In the genomic region with DNA sequence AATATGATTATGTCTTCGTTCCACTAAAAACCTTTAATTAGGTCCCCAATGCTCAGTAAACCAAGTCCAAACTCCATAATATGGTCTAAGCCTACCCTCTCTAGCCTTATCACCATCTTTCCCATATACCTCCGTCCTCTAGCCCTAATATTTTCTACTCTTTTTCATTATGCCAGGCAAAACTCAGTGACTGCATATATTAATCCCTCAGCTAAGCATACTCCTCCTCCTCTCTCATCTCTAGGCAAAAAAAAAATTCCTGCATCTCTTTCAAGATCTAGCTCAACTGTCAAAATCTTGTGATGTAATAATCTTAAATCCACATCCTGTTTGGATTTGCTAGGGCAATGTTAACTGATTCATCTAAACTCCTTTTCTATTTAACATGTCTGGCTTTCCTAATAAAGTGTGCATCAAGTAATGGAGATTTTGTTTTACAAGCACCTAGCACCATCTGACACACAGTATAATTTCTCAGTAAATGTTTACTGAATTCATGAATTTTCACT, we compare ENCODE assay signal across 13 cellular contexts. TPM values are rescaled to one million over a fixed set of nuclear protein-coding genes. Genes with fewer than 3 reads are reported as not detected.
DNase-seq lines count a peak whose midpoint lies in the region; ATAC-seq, FAIRE-seq and TF ChIP-seq lines count a peak whose summit lies in the region.
"Had no signal": no experiment of that assay in that cellular context is flagged by ENCODE, and none has a peak within 500 bp of the region (broad histone marks: within the 10 kb centered on the region; RNA-seq: fewer than 3 reads in every experiment).

No MANE protein-coding gene starts in this region.

- peak overlapping the region; percentile 53 for H3K27ac ChIP-seq in CD4-positive, alpha-beta memory T cell (ENCODE audit: low read depth, low read length)
- H3K27ac ChIP-seq: neutrophil had no signal

- peak overlapping the region; percentile 66 to 83 (median 74) for H3K4me3 Mint-ChIP-seq in CD4-positive, alpha-beta memory T cell
- H3K4me3 Mint-ChIP-seq in activated B cell treated with CpG ODN at 0.5 μM for 24 hours: no peak overlapping the region

- POLR2A ChIA-PET in CD4-positive, alpha-beta memory T cell (lab: Charles Lee; ENCODE audit: partially characterized antibody): interaction anchor here (1.0 to 3.2 kb wide), 18 partner anchors 10 to 302 kb away, joined by 3 to 74 read pairs (median 8); partner anchors contain the start of genes CC2D1B, COA7, ORC1 and PRPF38A
- POLR2A ChIA-PET in activated B cell treated with CpG ODN at 0.5 μM for 24 hours (lab: Charles Lee): interaction anchor here (1.0 to 2.1 kb wide), 2 partner anchors 20 to 261 kb away, joined by 3 to 10 read pairs; partner anchors contain the start of genes ORC1 and PRPF38A

- no peaks in the 10 kb centered on the region for H3K27me3 ChIP-seq in CD4-positive, alpha-beta memory T cell (ENCODE audit: insufficient read depth, low read length)
- H3K27me3 ChIP-seq: neutrophil, transverse colon had no signal

- no peak for TF ChIP-seq POLR2A in H54 (IDR thresholded peaks at IDR 0.05; ENCODE audit: low read depth, low read length)

- intact Hi-C loops in CD4-positive, alpha-beta memory T cell (cut with micrococcal nuclease): loop anchor here (1.0 to 5.0 kb wide), 6 partner anchors 21 to 262 kb away; partner anchors contain the start of genes CC2D1B, GPX7, ORC1 and PRPF38A
- intact Hi-C loops in activated B cell treated with CpG ODN at 0.5 μM for 24 hours (cut with micrococcal nuclease): loop anchor here (5.0 kb wide), 2 partner anchors 242 to 262 kb away; no protein-coding TSS in a partner anchor

- ATAC-seq in activated B cell treated with CpG ODN at 0.5 μM for 24 hours (ENCODE audit: low read depth) (no peak), GM18519 (IDR thresholded peaks at IDR 0.05; ENCODE audit: low FRiP score, unreplicated experiment) (no peak), GM19463 (IDR thresholded peaks at IDR 0.05; ENCODE audit: unreplicated experiment) (no peak)

- no peaks in the 10 kb centered on the region for H3K27me3 Mint-ChIP-seq in CD4-positive, alpha-beta memory T cell
- H3K27me3 Mint-ChIP-seq in activated B cell treated with CpG ODN at 0.5 μM for 24 hours: no peaks in the 10 kb centered on the region

- CTCF ChIA-PET in CD4-positive, alpha-beta memory T cell (lab: Charles Lee; ENCODE audit: partially characterized antibody): interaction anchor here (0.8 to 2.4 kb wide), 9 partner anchors 10 to 279 kb away, joined by 3 to 11 read pairs (median 4); partner anchors contain the start of genes ORC1, PRPF38A and SHISAL2A
- CTCF ChIA-PET in activated B cell treated with CpG ODN at 0.5 μM for 24 hours (lab: Charles Lee): no interaction called here

- H3K4me1 ChIP-seq in CD4-positive, alpha-beta memory T cell (ENCODE audit: insufficient read depth, low read length): peaks cover 51% of the 10 kb centered on the region

- peaks cover 34 to 43% (median 40%) of the 10 kb centered on the region in 4 donors for H3K4me1 Mint-ChIP-seq in CD4-positive, alpha-beta memory T cell
- peaks cover 14% of the 10 kb centered on the region for H3K4me1 Mint-ChIP-seq in activated B cell treated with CpG ODN at 0.5 μM for 24 hours

- peak overlapping the region; percentile 91 to 99 (median 94) for H3K27ac Mint-ChIP-seq in CD4-positive, alpha-beta memory T cell
- peak overlapping the region; percentile 66 for H3K27ac Mint-ChIP-seq in activated B cell treated with CpG ODN at 0.5 μM for 24 hours

- DNase-seq in CD4-positive, alpha-beta memory T cell: peak in 3 of 5 donors; percentile 16 to 23 (median 18)
- DNase-seq in H54 (ENCODE audit: insufficient read length, low spot score) (no peak), activated B cell treated with CpG ODN at 0.5 μM for 24 hours (no peak), hepatic stellate cell (ENCODE audit: low spot score) (peak; percentile 9), HK-2 (ENCODE audit: unreplicated experiment) (no peak), CD1c-positive myeloid dendritic cell (ENCODE audit: extremely low spot score) (no peak)
- DNase-seq: hippocampal formation, NCI-H2029, transverse colon had no signal

- H3K4me3 ChIP-seq in CD4-positive, alpha-beta memory T cell (ENCODE audit: low read length in 2 of 2): peak overlapping the region in 1 of 2 donors; percentile 4
- H3K4me3 ChIP-seq: transverse colon had no signal

- FAIRE-seq in H54 (lab: Jason Lieb, UNC): peak; percentile 71
- FAIRE-seq: H1 had no signal

- no peak for TF ChIP-seq CTCF in activated B cell treated with CpG ODN at 0.5 μM for 24 hours (IDR thresholded peaks at IDR 0.05)

- H3K9me3 ChIP-seq in CD4-positive, alpha-beta memory T cell (ENCODE audit: control insufficient read depth in 1 of 2, low read length in 2 of 2): no peaks in the 10 kb centered on the region
- H3K9me3 ChIP-seq: neutrophil, transverse colon had no signal

- H3K9me3 Mint-ChIP-seq in CD4-positive, alpha-beta memory T cell: no peaks in the 10 kb centered on the region
- no peaks in the 10 kb centered on the region for H3K9me3 Mint-ChIP-seq in activated B cell treated with CpG ODN at 0.5 μM for 24 hours

- peaks cover 7% of the 10 kb centered on the region for H3K36me3 ChIP-seq in CD4-positive, alpha-beta memory T cell (ENCODE audit: insufficient read depth, low read length)

- peaks cover 15 to 29% of the 10 kb centered on the region in 2 donors for H3K36me3 Mint-ChIP-seq in CD4-positive, alpha-beta memory T cell
- H3K36me3 Mint-ChIP-seq in activated B cell treated with CpG ODN at 0.5 μM for 24 hours (ENCODE audit: low read depth): peaks cover 63% of the 10 kb centered on the region

RNA-seq across cellular contexts. Expression of gene PRPF38A, which starts 20.4 kb away (rescaled TPM):
- 10 to 100 TPM; 69.7 to 70.4 TPM for total RNA-seq in CD4-positive, alpha-beta memory T cell
- polyA plus RNA-seq in CD4-positive, alpha-beta memory T cell: 10 to 100 TPM; 27.5 to 45.8 TPM
- 75.6 and 78.4 TPM in 2 replicates for total RNA-seq in activated B cell treated with CpG ODN at 0.5 μM for 24 hours

RNA-seq across cellular contexts. Expression of gene ORC1, which starts 20.6 kb away (rescaled TPM):
- 1 to 10 TPM; 1.1 to 1.5 TPM for total RNA-seq in CD4-positive, alpha-beta memory T cell
- polyA plus RNA-seq in CD4-positive, alpha-beta memory T cell: under 1 TPM; 0.16 to 0.25 TPM
- 3.2 TPM in 2 replicates for total RNA-seq in activated B cell treated with CpG ODN at 0.5 μM for 24 hours

RNA-seq across cellular contexts. Expression of gene CC2D1B, which starts 58.8 kb away (rescaled TPM):
- total RNA-seq in CD4-positive, alpha-beta memory T cell: 10 to 100 TPM; 83.7 to 84.1 TPM
- polyA plus RNA-seq in CD4-positive, alpha-beta memory T cell: 10 to 100 TPM in 1 of 2 donors, 1 to 10 TPM in 1; 2.6 to 14.8 TPM
- 51.3 and 66.4 TPM in 2 replicates for total RNA-seq in activated B cell treated with CpG ODN at 0.5 μM for 24 hours

Comparison
In these comparisons a context has a peak if more than half of its experiments do, and no peak if none do; other contexts are left out.
1. DNase-seq: peak in CD4-positive, alpha-beta memory T cell (3 of 5) and hepatic stellate cell (single experiment); none in H54 (single experiment), activated B cell treated with CpG ODN at 0.5 μM for 24 hours (single experiment), HK-2 (single experiment) and CD1c-positive myeloid dendritic cell (single experiment).